Comparison of ENCODE assay signal across 13 cellular contexts in the genomic region with DNA sequence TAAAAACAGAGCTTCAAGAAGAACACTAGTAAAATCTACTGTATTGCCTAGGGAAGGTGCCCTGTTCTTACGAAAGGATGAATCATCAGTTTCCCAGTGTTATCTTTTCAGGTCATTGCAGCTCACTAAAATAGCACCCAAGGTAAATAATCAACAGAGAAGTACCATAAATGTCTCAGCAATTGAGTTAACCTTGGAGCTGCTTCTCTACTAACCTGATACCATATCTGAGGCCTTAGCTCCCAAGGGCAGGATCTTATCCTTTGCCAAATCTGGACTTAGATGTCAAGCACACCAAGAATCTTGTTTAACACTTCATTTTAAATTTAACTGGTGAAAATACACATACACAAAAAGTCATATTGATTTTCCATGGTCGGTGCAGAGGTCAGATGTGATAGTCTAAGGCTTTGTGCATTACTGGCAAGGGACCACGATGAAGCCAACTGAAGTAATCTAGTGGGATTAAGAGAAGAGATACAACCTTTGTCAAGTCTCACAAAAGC.
A peak's percentile ranks its signal among the peaks of the same experiment; 100 is the strongest.
DNase-seq lines count a peak whose midpoint lies in the region; ATAC-seq and TF ChIP-seq lines count a peak whose summit lies in the region.
"Had no signal": no experiment of that assay in that cellular context is flagged by ENCODE, and none has a peak within 500 bp of the region (broad histone marks: within the 10 kb centered on the region; RNA-seq: fewer than 3 reads in every experiment).

No MANE protein-coding gene starts in this region.

- in situ Hi-C loops in Panc1 (cut with HindIII; ENCODE audit: low pct_unique_long_range_greater_than_20kb, low sequenced_read_pairs) = no loop called here

- DNase-seq in Panc1 (ENCODE audit: low read depth, low spot score) (no peak), left lung (no peak), MG63 (no peak), tibial nerve (ENCODE audit: low spot score in 2 of 2) (no peak), adrenal gland (no peak)
- DNase-seq in activated CD4-positive, alpha-beta T cell treated with anti-CD3 and anti-CD28 coated beads, Interleukin-2, amount 50 U/mL, for 48 hours = no peak
- DNase-seq: DMS 273 treated with DMSO at 0.1 percent for 48 hours; NCI-H345; stimulated activated naive CD8-positive, alpha-beta T cell treated with anti-CD3 and anti-CD28 coated beads, Interleukin-15, Interleukin-2, amounts not matched to agents 100 U/mL and 50 U/mL, for 24 hours; SW 1271 had no signal

- H3K27ac ChIP-seq in Panc1 (ENCODE audit: low read length) (peak overlapping the region; percentile 51; the same call in 1 of the 2 replicates), left lung (no peak overlapping the region), tibial nerve (no peak overlapping the region), adrenal gland (no peak overlapping the region)
- H3K27ac ChIP-seq: gastroesophageal sphincter had no signal

- CTCF ChIA-PET in Panc1 (lab: Charles Lee) = no interaction called here

- TF ChIP-seq EP300 in tibial nerve (IDR thresholded peaks at IDR 0.05) = no peak

- TF ChIP-seq CTCF in Panc1 (IDR thresholded peaks at IDR 0.05) = no peak
- no peak for TF ChIP-seq CTCF in left lung (IDR thresholded peaks at IDR 0.05)
- no peak for TF ChIP-seq CTCF in tibial nerve (IDR thresholded peaks at IDR 0.05)
- no peak for TF ChIP-seq CTCF in adrenal gland (IDR thresholded peaks at IDR 0.05)

- TF ChIP-seq POLR2A in tibial nerve (IDR thresholded peaks at IDR 0.05) (no peak), adrenal gland (IDR thresholded peaks at IDR 0.05) (no peak)

- intact Hi-C loops in Panc1 (cut with micrococcal nuclease; ENCODE audit: unreplicated experiment) = no loop called here
- intact Hi-C loops in left lung (cut with DNase I) = no loop called here
- intact Hi-C loops in adrenal gland (cut with DNase I) = no loop called here

- H3K36me3 ChIP-seq in Panc1 (ENCODE audit: control insufficient read depth, insufficient read depth, low read length) (no peaks in the 10 kb centered on the region), left lung (no peaks in the 10 kb centered on the region), MG63 (no peaks in the 10 kb centered on the region), tibial nerve (no peaks in the 10 kb centered on the region), adrenal gland (replicated peaks in 1 of 2) (no peaks in the 10 kb centered on the region)
- H3K36me3 ChIP-seq: gastroesophageal sphincter had no signal

- no peak overlapping the region for H3K4me3 ChIP-seq in Panc1 (ENCODE audit: low read depth in 2 of 2, low read length in 2 of 2)
- H3K4me3 ChIP-seq in left lung = no peak overlapping the region
- no peak overlapping the region for H3K4me3 ChIP-seq in MG63
- no peak overlapping the region for H3K4me3 ChIP-seq in tibial nerve
- H3K4me3 ChIP-seq in adrenal gland = no peak overlapping the region
- H3K4me3 ChIP-seq: gastroesophageal sphincter had no signal

- H3K9me3 ChIP-seq in Panc1 (ENCODE audit: control insufficient read depth, insufficient read depth, low read depth, low read length) = no peaks in the 10 kb centered on the region
- no peaks in the 10 kb centered on the region for H3K9me3 ChIP-seq in left lung
- no peaks in the 10 kb centered on the region for H3K9me3 ChIP-seq in MG63
- H3K9me3 ChIP-seq in tibial nerve = no peaks in the 10 kb centered on the region
- no peaks in the 10 kb centered on the region for H3K9me3 ChIP-seq in adrenal gland (replicated peaks in 1 of 3)
- H3K9me3 ChIP-seq: gastroesophageal sphincter had no signal

- POLR2A ChIA-PET in Panc1 (lab: Charles Lee) = interaction anchor here (0.6 kb wide), 1 partner anchor 13 kb away, joined by 4 read pairs; no protein-coding TSS in a partner anchor

- peak; percentile 51 for ATAC-seq in GM18870 (IDR thresholded peaks at IDR 0.05; ENCODE audit: unreplicated experiment)
- ATAC-seq in HG02678 (IDR thresholded peaks at IDR 0.05; ENCODE audit: unreplicated experiment) = peak; percentile 52
- ATAC-seq in Panc1 = peak; percentile 65
- peak; percentile 43 for ATAC-seq in left lung
- ATAC-seq: gastroesophageal sphincter; stimulated activated naive CD8-positive, alpha-beta T cell treated with anti-CD3 and anti-CD28 coated beads, Interleukin-15, Interleukin-2, amounts not matched to agents 100 U/mL and 50 U/mL, for 24 hours had no signal

- WGBS in tibial nerve, 2 donors = 63 to 67% methylated on average over 3 of the region's 3 CpGs
- 45 to 60% (median 49%) methylated on average over 3 of the region's 3 CpGs for WGBS in adrenal gland, 4 donors

- peaks cover 9% of the 10 kb centered on the region for H3K4me1 ChIP-seq in Panc1 (ENCODE audit: control insufficient read depth, insufficient read depth, low read length)
- peaks cover 0 to 15% of the 10 kb centered on the region in 2 donors for H3K4me1 ChIP-seq in left lung
- H3K4me1 ChIP-seq in tibial nerve = no peaks in the 10 kb centered on the region
- H3K4me1 ChIP-seq in adrenal gland (replicated peaks in 1 of 2) = peaks cover 0 to 10% of the 10 kb centered on the region in 2 donors
- H3K4me1 ChIP-seq: gastroesophageal sphincter had no signal

- H3K27me3 ChIP-seq in Panc1 (ENCODE audit: control insufficient read depth, insufficient read depth, low read length) (no peaks in the 10 kb centered on the region), left lung (no peaks in the 10 kb centered on the region), MG63 (no peaks in the 10 kb centered on the region), tibial nerve (no peaks in the 10 kb centered on the region), adrenal gland (no peaks in the 10 kb centered on the region)
- H3K27me3 ChIP-seq: gastroesophageal sphincter had no signal

- BruUV-seq in Panc1 (replicated peaks; lab: Mats Ljungman, UMichigan) = no TSS peak
